35 cellular contexts compared by ENCODE assay signal in genomic region chr2:59074071-59074470, GRCh38.
DNase-seq lines count a peak whose midpoint lies in the region; ATAC-seq, FAIRE-seq and TF ChIP-seq lines count a peak whose summit lies in the region.
"Had no signal": no experiment of that assay in that cellular context is flagged by ENCODE, and none has a peak within 500 bp of the region (broad histone marks: within the 10 kb centered on the region; RNA-seq: fewer than 3 reads in every experiment).

No MANE protein-coding gene starts in this region.

- H4K20me1 ChIP-seq in HepG2 (ENCODE audit: insufficient read depth, low read length) = no peaks in the 10 kb centered on the region
- no peaks in the 10 kb centered on the region for H4K20me1 ChIP-seq in K562 (replicated peaks; ENCODE audit: control insufficient read depth, insufficient read depth, low read length)
- H4K20me1 ChIP-seq: BLaER1; BLaER1 treated with 17β-estradiol and CSF1 and Interleukin-3, amounts not matched to agents 10 nM and 100 nM had no signal

- H2AFZ ChIP-seq in HepG2 (ENCODE audit: low read length) (no peak overlapping the region), K562 (ENCODE audit: low read depth, low read length) (no peak overlapping the region)

- H3K4me1 ChIP-seq in HepG2 (ENCODE audit: insufficient read depth, low read length) = peaks cover 7% of the 10 kb centered on the region
- no peaks in the 10 kb centered on the region for H3K4me1 ChIP-seq in right lobe of liver
- no peaks in the 10 kb centered on the region for H3K4me1 ChIP-seq in A549
- H3K4me1 ChIP-seq in K562 (replicated peaks in 1 of 2; ENCODE audit: control insufficient read depth in 2 of 2, insufficient read depth in 2 of 2, low read length in 2 of 2) = no peaks in the 10 kb centered on the region
- H3K4me1 ChIP-seq: BE2C; BLaER1; BLaER1 treated with 17β-estradiol and CSF1 and Interleukin-3, amounts not matched to agents 10 nM and 100 nM had no signal

- TF ChIP-seq EP300 in HepG2 (IDR thresholded peaks at IDR 0.05; ENCODE audit: low read depth in 2 of 2, low read length in 2 of 2) = no peak
- no peak for TF ChIP-seq EP300 in HepG2 (CRISPR knock-in tag; IDR thresholded peaks at IDR 0.05; ENCODE audit: borderline replicate concordance)
- no peak for TF ChIP-seq EP300 in A549 (IDR thresholded peaks at IDR 0.05)
- TF ChIP-seq EP300 in K562 (IDR thresholded peaks at IDR 0.05; ENCODE audit: low read length) = no peak

- H3K27me3 ChIP-seq in HepG2 (ENCODE audit: control insufficient read depth in 1 of 2, insufficient read depth in 2 of 2, low read length in 2 of 2) = peaks cover 0 to 6% of the 10 kb centered on the region in 2 experiments; a peak in 1 of 5 replicates
- H3K27me3 ChIP-seq in right lobe of liver = no peaks in the 10 kb centered on the region
- no peaks in the 10 kb centered on the region for H3K27me3 ChIP-seq in K562 (ENCODE audit: control insufficient read depth in 2 of 2, insufficient read depth in 2 of 2, low read length in 2 of 2)
- H3K27me3 ChIP-seq: BE2C; BLaER1; BLaER1 treated with 17β-estradiol and CSF1 and Interleukin-3, amounts not matched to agents 10 nM and 100 nM had no signal

- no peaks in the 10 kb centered on the region for H3K36me3 Mint-ChIP-seq in stimulated activated effector memory CD8-positive, alpha-beta T cell treated with anti-CD3 and anti-CD28 coated beads, Interleukin-12 subunit alpha, Interleukin-12 subunit beta, amount 100 ng/mL, for 72 hours
- H3K36me3 Mint-ChIP-seq: CD14-positive monocyte; CD4-positive, alpha-beta memory T cell; CD4-positive, CD25-positive, alpha-beta regulatory T cell; CD8-positive, alpha-beta memory T cell; CD8-positive, alpha-beta T cell had no signal

- BruUV-seq in HepG2 (replicated peaks; lab: Mats Ljungman, UMichigan) (no TSS peak), K562 (replicated peaks; lab: Mats Ljungman, UMichigan) (no TSS peak)

- CTCF ChIA-PET in HepG2 (lab: Yijun Ruan, JAX; ENCODE audit: low intra/inter-chr PET ratio, low total read pairs) (no interaction called here), A549 (lab: Yijun Ruan, JAX) (interaction anchor here (1.2 to 1.4 kb wide), 2 partner anchors 64 to 175 kb away, joined by 3 read pairs; no protein-coding TSS in a partner anchor), K562 (lab: Yijun Ruan, JAX; ENCODE audit: low intra/inter-chr PET ratio) (no interaction called here)

- H3K9me1 ChIP-seq in K562 (ENCODE audit: control insufficient read depth, insufficient read depth, low read length) = no peaks in the 10 kb centered on the region

- TF ChIP-seq CTCF in HepG2 (CRISPR knock-in tag; IDR thresholded peaks at IDR 0.05) (no peak), right lobe of liver (IDR thresholded peaks at IDR 0.05) (no peak), A549 (IDR thresholded peaks at IDR 0.05) (no peak), K562 (IDR thresholded peaks at IDR 0.05 in 2 of 3, conservative IDR thresholded peaks at IDR 0.05 in 1 of 3; ENCODE audit: insufficient read depth in 2 of 3, low read depth in 1 of 3, low read length in 3 of 3) (no peak)

- in situ Hi-C loops in HepG2 (cut with HindIII; ENCODE audit: extremely low pct_ligation_motif_present, low pct_unique_long_range_greater_than_20kb) = no loop called here
- in situ Hi-C loops in K562 (cut with MboI) = no loop called here

- H3K27ac Mint-ChIP-seq in stimulated activated effector memory CD8-positive, alpha-beta T cell treated with anti-CD3 and anti-CD28 coated beads, Interleukin-12 subunit alpha, Interleukin-12 subunit beta, amount 100 ng/mL, for 72 hours = no peak overlapping the region
- H3K27ac Mint-ChIP-seq: B cell; CD14-positive monocyte; CD4-positive, alpha-beta memory T cell; CD4-positive, alpha-beta T cell; CD4-positive, CD25-positive, alpha-beta regulatory T cell; CD8-positive, alpha-beta memory T cell; CD8-positive, alpha-beta T cell had no signal

- no peak for TF ChIP-seq POLR2A in HepG2 (IDR thresholded peaks at IDR 0.05; ENCODE audit: insufficient read depth in 1 of 2, low read depth in 2 of 2, low read length in 2 of 2)
- TF ChIP-seq POLR2A in right lobe of liver (IDR thresholded peaks at IDR 0.05) = no peak
- TF ChIP-seq POLR2A in A549 (IDR thresholded peaks at IDR 0.05; ENCODE audit: low read length) = no peak
- TF ChIP-seq POLR2A in K562 (conservative IDR thresholded peaks at IDR 0.05) = no peak
- TF ChIP-seq POLR2A in GM18505 (IDR thresholded peaks at IDR 0.05; ENCODE audit: borderline replicate concordance, extremely low read depth, insufficient read depth, insufficient read length) = no peak

- H3K4me1 Mint-ChIP-seq in stimulated activated effector memory CD8-positive, alpha-beta T cell treated with anti-CD3 and anti-CD28 coated beads, Interleukin-12 subunit alpha, Interleukin-12 subunit beta, amount 100 ng/mL, for 72 hours = no peaks in the 10 kb centered on the region
- H3K4me1 Mint-ChIP-seq: B cell; CD14-positive monocyte; CD4-positive, alpha-beta memory T cell; CD4-positive, CD25-positive, alpha-beta regulatory T cell; CD8-positive, alpha-beta memory T cell had no signal

- POLR2A ChIA-PET in HepG2 (lab: Yijun Ruan, JAX) (no interaction called here), A549 (lab: Yijun Ruan, JAX) (no interaction called here), K562 (lab: Yijun Ruan, JAX) (no interaction called here)

- H3K4me3 ChIP-seq in HepG2 (replicated peaks in 1 of 3; ENCODE audit: insufficient read depth in 1 of 3, low read depth in 2 of 3, low read length in 3 of 3) (no peak overlapping the region), right lobe of liver (no peak overlapping the region), A549 (no peak overlapping the region), K562 (no peak overlapping the region)
- H3K4me3 ChIP-seq: BLaER1; BLaER1 treated with 17β-estradiol and CSF1 and Interleukin-3, amounts not matched to agents 10 nM and 100 nM had no signal

- no peak for FAIRE-seq in HepG2 (lab: Jason Lieb, UNC)
- FAIRE-seq in A549 (lab: Jason Lieb, UNC) = no peak
- FAIRE-seq in K562 (lab: Jason Lieb, UNC) = no peak
- FAIRE-seq: A204.1, D721Med had no signal

- WGBS in HepG2 (ENCODE audit: low lambda C conversion rate) = 8% methylated on average over 3 of the region's 3 CpGs
- WGBS in right lobe of liver (ENCODE audit: insufficient coverage, low coverage, low lambda C conversion rate, missing lambda C conversion rate) = 74% methylated on average over 3 of the region's 3 CpGs
- 15% methylated on average over 3 of the region's 3 CpGs for WGBS in A549 (ENCODE audit: missing lambda C conversion rate)
- 4% methylated on average over 3 of the region's 3 CpGs for WGBS in K562 (ENCODE audit: insufficient coverage, low coverage, missing lambda C conversion rate)

- H3K79me2 ChIP-seq in HepG2 (ENCODE audit: insufficient read depth, low read length) (no peaks in the 10 kb centered on the region), K562 (ENCODE audit: control insufficient read depth, insufficient read depth, low read length) (no peaks in the 10 kb centered on the region)

- H3K9ac ChIP-seq in HepG2 (ENCODE audit: insufficient read depth, low read depth, low read length) (no peak overlapping the region), K562 (ENCODE audit: insufficient read depth in 1 of 2, low read depth in 2 of 2, low read length in 2 of 2) (no peak overlapping the region)
- H3K9ac ChIP-seq: BLaER1; BLaER1 treated with 17β-estradiol and CSF1 and Interleukin-3, amounts not matched to agents 10 nM and 100 nM had no signal

- no peaks in the 10 kb centered on the region for H3K9me3 ChIP-seq in HepG2 (ENCODE audit: low read length)
- H3K9me3 ChIP-seq in right lobe of liver = no peaks in the 10 kb centered on the region
- H3K9me3 ChIP-seq in A549 = no peaks in the 10 kb centered on the region
- H3K9me3 ChIP-seq in K562 (replicated peaks; ENCODE audit: control insufficient read depth, insufficient read depth, low read depth, low read length) = no peaks in the 10 kb centered on the region
- H3K9me3 ChIP-seq: BE2C, BLaER1, Caco-2 had no signal

- H3K9me3 Mint-ChIP-seq in stimulated activated effector memory CD8-positive, alpha-beta T cell treated with anti-CD3 and anti-CD28 coated beads, Interleukin-12 subunit alpha, Interleukin-12 subunit beta, amount 100 ng/mL, for 72 hours = no peaks in the 10 kb centered on the region
- H3K9me3 Mint-ChIP-seq: CD4-positive, alpha-beta T cell had no signal

- ATAC-seq in HepG2 (no peak), right lobe of liver (no peak), A549 (no peak), K562 (no peak), GM18505 (IDR thresholded peaks at IDR 0.05; ENCODE audit: unreplicated experiment) (no peak)
- ATAC-seq in stimulated activated effector memory CD8-positive, alpha-beta T cell treated with anti-CD3 and anti-CD28 coated beads, Interleukin-12 subunit alpha, Interleukin-12 subunit beta, amount 100 ng/mL, for 72 hours = no peak
- ATAC-seq: CD8-positive, alpha-beta T cell had no signal

- H3K27ac ChIP-seq in HepG2 (ENCODE audit: extremely low read length, insufficient read depth, low read length) (no peak overlapping the region), right lobe of liver (no peak overlapping the region), A549 (no peak overlapping the region), K562 (ENCODE audit: extremely low read depth, low read depth, low read length) (no peak overlapping the region)
- H3K27ac ChIP-seq: 22Rv1; BLaER1; BLaER1 treated with 17β-estradiol and CSF1 and Interleukin-3, amounts not matched to agents 10 nM and 100 nM; C4-2B had no signal

- no peak overlapping the region for H3K4me3 Mint-ChIP-seq in stimulated activated effector memory CD8-positive, alpha-beta T cell treated with anti-CD3 and anti-CD28 coated beads, Interleukin-12 subunit alpha, Interleukin-12 subunit beta, amount 100 ng/mL, for 72 hours
- H3K4me3 Mint-ChIP-seq: B cell; CD14-positive monocyte; CD4-positive, alpha-beta memory T cell; CD4-positive, alpha-beta T cell; CD4-positive, CD25-positive, alpha-beta regulatory T cell; CD8-positive, alpha-beta memory T cell; CD8-positive, alpha-beta T cell had no signal

- DNase-seq in HepG2 (ENCODE audit: low spot score) = no peak
- DNase-seq in right lobe of liver = no peak
- no peak for DNase-seq in A549 (ENCODE audit: low read depth in 1 of 2, low spot score in 1 of 2)
- DNase-seq in NCI-H69 (lab: John Stamatoyannopoulos, UW) = peak; percentile 1
- DNase-seq in K562 (ENCODE audit: extremely low read depth in 1 of 4, low spot score in 3 of 4) = no peak
- DNase-seq in NCI-H226 = no peak
- DNase-seq in stimulated activated effector memory CD8-positive, alpha-beta T cell treated with anti-CD3 and anti-CD28 coated beads, Interleukin-12 subunit alpha, Interleukin-12 subunit beta, amount 100 ng/mL, for 72 hours (ENCODE audit: low spot score in 2 of 2) = no peak
- DNase-seq: 8988T; ACHN; AML-193; BE2C; C1 segment of cervical spinal cord; Caco-2; Calu3; CD4-positive, alpha-beta memory T cell; CD4-positive, alpha-beta T cell; CD4-positive, CD25-positive, alpha-beta regulatory T cell; CD8-positive, alpha-beta memory T cell; CD8-positive, alpha-beta T cell; COR-L47; DMS 273 treated with DMSO at 0.1 percent for 48 hours; DMS153; DMS79; DMS79 treated with DMSO at 0.1 percent for 48 hours; DND-41; EL had no signal

- no peaks in the 10 kb centered on the region for H3K36me3 ChIP-seq in HepG2 (replicated peaks in 1 of 2; ENCODE audit: control insufficient read depth in 1 of 2, insufficient read depth in 2 of 2, low read length in 2 of 2)
- H3K36me3 ChIP-seq in right lobe of liver = no peaks in the 10 kb centered on the region
- no peaks in the 10 kb centered on the region for H3K36me3 ChIP-seq in K562 (ENCODE audit: control insufficient read depth, insufficient read depth, low read length)
- H3K36me3 ChIP-seq: BE2C; BLaER1; BLaER1 treated with 17β-estradiol and CSF1 and Interleukin-3, amounts not matched to agents 10 nM and 100 nM had no signal

- intact Hi-C loops in HepG2 (cut with micrococcal nuclease; ENCODE audit: unreplicated experiment) (no loop called here), right lobe of liver (cut with DNase I) (no loop called here), K562 (cut with micrococcal nuclease) (no loop called here)

- H3K4me2 ChIP-seq in HepG2 (ENCODE audit: low read depth, low read length) = no peak overlapping the region
- no peak overlapping the region for H3K4me2 ChIP-seq in A549
- H3K4me2 ChIP-seq in K562 (ENCODE audit: insufficient read depth, low read length) = no peak overlapping the region
- H3K4me2 ChIP-seq: BLaER1; BLaER1 treated with 17β-estradiol and CSF1 and Interleukin-3, amounts not matched to agents 10 nM and 100 nM had no signal

- no peak for TF ChIP-seq RAD21 in HepG2 (CRISPR knock-in tag; IDR thresholded peaks at IDR 0.05)
- no peak for TF ChIP-seq RAD21 in A549 (conservative IDR thresholded peaks at IDR 0.05 in 1 of 2, IDR thresholded peaks at IDR 0.05 in 1 of 2)
- TF ChIP-seq RAD21 in K562 (CRISPR knock-in tag; conservative IDR thresholded peaks at IDR 0.05 in 1 of 2, IDR thresholded peaks at IDR 0.05 in 1 of 2) = no peak

Comparison
In these comparisons a context has a peak if more than half of its experiments do, and no peak if none do; other contexts are left out.
1. Of the 241 proteins assayed by ChIP-seq in both HepG2 and K562: peak only in HepG2: MAFF and MAFK; only in K562: none; in both: none; in neither: 239.